Comparison of ENCODE assay signal across 18 cellular contexts in the genomic region with DNA sequence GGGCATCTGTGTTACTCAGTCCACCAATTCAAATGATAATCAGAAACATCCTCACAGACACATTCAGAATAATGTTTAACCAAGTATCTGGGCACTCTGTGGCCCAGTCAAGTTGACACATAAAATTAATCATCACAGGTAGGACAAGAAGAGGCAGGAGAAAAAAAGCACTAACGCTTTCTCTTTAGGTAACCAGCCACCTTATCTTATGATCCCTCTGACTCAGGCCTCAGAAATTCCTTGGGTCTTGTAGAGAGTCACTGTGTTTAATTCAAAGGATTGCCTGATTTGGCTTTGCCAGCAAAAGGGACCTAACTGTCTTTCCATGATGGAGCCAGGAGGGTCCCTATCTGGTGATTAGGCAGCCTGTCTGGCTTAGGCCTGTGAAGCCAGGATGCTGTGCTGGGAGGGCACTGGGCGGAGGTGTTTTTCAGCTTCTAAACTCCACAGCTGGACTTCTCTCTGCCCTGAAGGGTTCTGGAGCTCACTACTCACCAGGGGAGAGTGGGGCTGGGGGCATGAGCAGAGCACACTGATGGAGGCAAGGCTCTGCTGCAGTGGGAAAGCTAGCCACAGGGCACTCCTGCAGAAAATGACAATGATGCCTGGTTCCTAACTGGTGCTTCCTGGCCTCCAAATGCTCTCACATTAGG. TPM values are rescaled to one million over a fixed set of nuclear protein-coding genes. Genes with fewer than 3 reads are reported as not detected.
"Had no signal": no experiment of that assay in that cellular context is flagged by ENCODE, and none has a peak within 500 bp of the region (broad histone marks: within the 10 kb centered on the region; RNA-seq: fewer than 3 reads in every experiment).

No MANE protein-coding gene starts in this region.

- H3K4me1 ChIP-seq: esophagus muscularis mucosa, pancreas, tibial nerve had no signal

- H3K27ac Mint-ChIP-seq: activated naive CD4-positive, alpha-beta T cell treated with anti-CD3 and anti-CD28 coated beads for 36 hours; activated naive CD8-positive, alpha-beta T cell treated with anti-CD3 and anti-CD28 coated beads, Interleukin-2, amount 50 U/mL, for 24 hours; activated T-helper 2 cell treated with anti-CD3 and anti-CD28 coated beads, Interferon-gamma antibody, Interleukin-2, Interleukin-4, amounts not matched to agents 10 μg/mL and 5 μg/mL and 100 μg/mL, durations not matched to agents 14 hours and 24 hours and 36 hours; immature natural killer cell had no signal

- ATAC-seq: activated CD4-positive, CD25-positive, alpha-beta regulatory T cell treated with anti-CD3 and anti-CD28 coated beads, Interleukin-2, amount 50 U/mL, for 24 hours; activated naive CD8-positive, alpha-beta T cell treated with anti-CD3 and anti-CD28 coated beads, Interleukin-2, amount 50 U/mL, for 24 hours had no signal

- DNase-seq: activated CD4-positive, alpha-beta T cell treated with anti-CD3 and anti-CD28 coated beads, Interleukin-2, amount 50 U/mL, for 1 hour; activated naive CD4-positive, alpha-beta T cell treated with anti-CD3 and anti-CD28 coated beads for 36 hours; activated naive CD8-positive, alpha-beta T cell treated with anti-CD3 and anti-CD28 coated beads, Interleukin-2, amount 50 U/mL, for 24 hours; aorta; immature natural killer cell; pancreas; stimulated activated CD4-positive, alpha-beta T cell treated with anti-CD3 and anti-CD28 coated beads, Interleukin-2, amount 100 ng/mL, for 48 hours; stimulated activated naive CD4-positive, alpha-beta T cell; substantia nigra had no signal

- H3K27ac ChIP-seq: cardiac muscle cell, esophagus muscularis mucosa, pancreas, SK-N-MC, tibial nerve had no signal

- FAIRE-seq: endometrium, pancreas had no signal

- H3K4me1 Mint-ChIP-seq: activated naive CD8-positive, alpha-beta T cell treated with anti-CD3 and anti-CD28 coated beads, Interleukin-2, amount 50 U/mL, for 24 hours; immature natural killer cell; neural crest cell had no signal

- H3K4me3 ChIP-seq: cardiac muscle cell, esophagus muscularis mucosa, lung, pancreas, SK-N-MC, tibial nerve had no signal

- H3K9me3 ChIP-seq: esophagus muscularis mucosa, pancreas, tibial nerve had no signal

- H3K9me3 Mint-ChIP-seq: activated naive CD4-positive, alpha-beta T cell treated with anti-CD3 and anti-CD28 coated beads for 36 hours; activated naive CD8-positive, alpha-beta T cell treated with anti-CD3 and anti-CD28 coated beads, Interleukin-2, amount 50 U/mL, for 24 hours; activated T-helper 2 cell treated with anti-CD3 and anti-CD28 coated beads, Interferon-gamma antibody, Interleukin-2, Interleukin-4, amounts not matched to agents 10 μg/mL and 5 μg/mL and 100 μg/mL, durations not matched to agents 14 hours and 24 hours and 36 hours; immature natural killer cell; neural crest cell had no signal

- H3K27me3 ChIP-seq: cardiac muscle cell, pancreas, tibial nerve had no signal

- H3K36me3 ChIP-seq: cardiac muscle cell, esophagus muscularis mucosa, pancreas, tibial nerve had no signal

- H3K4me3 Mint-ChIP-seq: activated naive CD4-positive, alpha-beta T cell treated with anti-CD3 and anti-CD28 coated beads for 36 hours; activated naive CD8-positive, alpha-beta T cell treated with anti-CD3 and anti-CD28 coated beads, Interleukin-2, amount 50 U/mL, for 24 hours; immature natural killer cell; neural crest cell had no signal

RNA-seq across cellular contexts. Expression of a gene that starts 36.4 kb away (rescaled TPM):
- total RNA-seq: activated naive CD4-positive, alpha-beta T cell treated with anti-CD3 and anti-CD28 coated beads for 36 hours; activated T-helper 2 cell treated with anti-CD3 and anti-CD28 coated beads, Interferon-gamma antibody, Interleukin-2, Interleukin-4, amounts not matched to agents 10 μg/mL and 5 μg/mL and 100 μg/mL, durations not matched to agents 14 hours and 24 hours and 36 hours had no signal
- polyA plus RNA-seq: immature natural killer cell had no signal
